11 cellular contexts compared by ENCODE assay signal in genomic region chr10:81806842-81807241, GRCh38.
"Had no signal": no experiment of that assay in that cellular context is flagged by ENCODE, and none has a peak within 500 bp of the region (broad histone marks: within the 10 kb centered on the region; RNA-seq: fewer than 3 reads in every experiment).

No MANE protein-coding gene starts in this region.

- H3K27ac ChIP-seq: GM23248 had no signal

- H3K4me3 ChIP-seq: GM23248, GM23338, HAP-1 had no signal

- H2AFZ ChIP-seq: GM23248, GM23338 had no signal

- H3K4me1 ChIP-seq: HAP-1 had no signal

- H3K4me3 Mint-ChIP-seq: GM23338, H9, HFFc6 had no signal

- DNase-seq: GM23248, GOT3, H7, H9, HCEC 1CT, HFFc6 had no signal

- ATAC-seq: GM23338, HCT116 had no signal

- H3K9me3 ChIP-seq: HAP-1 had no signal

- FAIRE-seq: H1, H54 had no signal

- H3K4me2 ChIP-seq: GM23338 had no signal

- H3K9ac ChIP-seq: GM23248 had no signal

- H3K27ac Mint-ChIP-seq: GM23338, H9, HFFc6 had no signal

- H3K36me3 ChIP-seq: HAP-1 had no signal
